In genomic region chr3:81790117-81790516, GRCh38 we compare ENCODE assay signal across 24 cellular contexts.
"Had no signal": no experiment of that assay in that cellular context is flagged by ENCODE, and none has a peak within 500 bp of the region (broad histone marks: within the 10 kb centered on the region; RNA-seq: fewer than 3 reads in every experiment).

No MANE protein-coding gene starts in this region.

- H3K4me3 ChIP-seq: coronary artery had no signal

- H3K27ac ChIP-seq: brain microvascular endothelial cell, coronary artery, foreskin keratinocyte, neutrophil, parathyroid adenoma, WERI-Rb-1 had no signal

- ATAC-seq: activated naive CD8-positive, alpha-beta T cell treated with anti-CD3 and anti-CD28 coated beads, Interleukin-2, amount 50 U/mL, for 24 hours; foreskin keratinocyte; natural killer cell; stimulated activated naive CD8-positive, alpha-beta T cell treated with anti-CD3 and anti-CD28 coated beads, Interleukin-15, Interleukin-2, amounts not matched to agents 100 U/mL and 50 U/mL, for 24 hours had no signal

- DNase-seq: activated CD4-positive, alpha-beta T cell treated with anti-CD3 and anti-CD28 coated beads for 1 hour; activated CD8-positive, alpha-beta memory T cell treated with anti-CD3 and anti-CD28 coated beads for 24 hours; activated CD8-positive, alpha-beta memory T cell treated with anti-CD3 and anti-CD28 coated beads, Interleukin-2, amount 50 U/mL, for 48 hours; activated effector memory CD4-positive, alpha-beta T cell treated with Interleukin-2 at 50 U/mL for 16 hours; activated naive CD4-positive, alpha-beta T cell treated with anti-CD3 and anti-CD28 coated beads, Interleukin-2, amount 10 ng/mL, durations not matched to agents 7 days and 5 days; activated naive CD8-positive, alpha-beta T cell treated with anti-CD3 and anti-CD28 coated beads, Interleukin-2, amount 50 U/mL, for 24 hours; activated T-cell treated with anti-CD3 and anti-CD28 coated beads, Interleukin-2, amount 50 U/mL, for 48 hours; anterior cingulate cortex; brain microvascular endothelial cell; foreskin keratinocyte; kidney; mesenchymal stem cell; natural killer cell; stimulated activated CD4-positive, alpha-beta T cell treated with anti-CD3 and anti-CD28 coated beads, Interleukin-12 subunit alpha, Interleukin-12 subunit beta, amount 100 ng/mL, for 4 hours; stimulated activated CD4-positive, alpha-beta T cell treated with anti-CD3 and anti-CD28 coated beads, Interleukin-1b, Interleukin-23, amount 100 ng/mL, for 48 hours; stimulated activated naive CD8-positive, alpha-beta T cell treated with anti-CD3 and anti-CD28 coated beads, Interleukin-15, Interleukin-2, amounts not matched to agents 100 U/mL and 50 U/mL, for 24 hours; substantia nigra; SW 1271; T-helper 2 cell; WERI-Rb-1 had no signal

- H3K4me1 ChIP-seq: foreskin keratinocyte, parathyroid adenoma had no signal

- H3K9ac ChIP-seq: parathyroid adenoma had no signal

- H3K4me3 Mint-ChIP-seq: activated naive CD4-positive, alpha-beta T cell treated with anti-CD3 and anti-CD28 coated beads, Interleukin-2, amount 10 ng/mL, durations not matched to agents 7 days and 5 days; activated naive CD8-positive, alpha-beta T cell treated with anti-CD3 and anti-CD28 coated beads, Interleukin-2, amount 50 U/mL, for 24 hours; natural killer cell; type B pancreatic cell had no signal

- H3K9me3 ChIP-seq: neutrophil had no signal

- H3K27me3 Mint-ChIP-seq: activated naive CD4-positive, alpha-beta T cell treated with anti-CD3 and anti-CD28 coated beads, Interleukin-2, amount 10 ng/mL, durations not matched to agents 7 days and 5 days; activated naive CD8-positive, alpha-beta T cell treated with anti-CD3 and anti-CD28 coated beads, Interleukin-2, amount 50 U/mL, for 24 hours; type B pancreatic cell had no signal

- H3K4me1 Mint-ChIP-seq: activated naive CD4-positive, alpha-beta T cell treated with anti-CD3 and anti-CD28 coated beads, Interleukin-2, amount 10 ng/mL, durations not matched to agents 7 days and 5 days; activated naive CD8-positive, alpha-beta T cell treated with anti-CD3 and anti-CD28 coated beads, Interleukin-2, amount 50 U/mL, for 24 hours; natural killer cell had no signal

- H3K36me3 Mint-ChIP-seq: activated naive CD4-positive, alpha-beta T cell treated with anti-CD3 and anti-CD28 coated beads, Interleukin-2, amount 10 ng/mL, durations not matched to agents 7 days and 5 days; natural killer cell; type B pancreatic cell had no signal

- H3K9me3 Mint-ChIP-seq: activated naive CD4-positive, alpha-beta T cell treated with anti-CD3 and anti-CD28 coated beads, Interleukin-2, amount 10 ng/mL, durations not matched to agents 7 days and 5 days; activated naive CD8-positive, alpha-beta T cell treated with anti-CD3 and anti-CD28 coated beads, Interleukin-2, amount 50 U/mL, for 24 hours; natural killer cell; type B pancreatic cell had no signal

- H3K36me3 ChIP-seq: brain microvascular endothelial cell, neutrophil, WERI-Rb-1 had no signal

- H3K27ac Mint-ChIP-seq: activated naive CD4-positive, alpha-beta T cell treated with anti-CD3 and anti-CD28 coated beads, Interleukin-2, amount 10 ng/mL, durations not matched to agents 7 days and 5 days; activated naive CD8-positive, alpha-beta T cell treated with anti-CD3 and anti-CD28 coated beads, Interleukin-2, amount 50 U/mL, for 24 hours; natural killer cell; type B pancreatic cell had no signal

- H3K27me3 ChIP-seq: brain microvascular endothelial cell, foreskin keratinocyte, neutrophil had no signal

- H3K79me2 ChIP-seq: parathyroid adenoma had no signal
